In genomic region chr2:224646242-224646846, GRCh38 we compare ENCODE assay signal across 8 cellular contexts.
DNase-seq lines count a peak whose midpoint lies in the region; ATAC-seq, FAIRE-seq and TF ChIP-seq lines count a peak whose summit lies in the region.

No MANE protein-coding gene starts in this region.

- in situ Hi-C loops in GM12878 (cut with MboI) = loop anchor here (5.0 to 25.0 kb wide), 2 partner anchors 289 to 659 kb away; no protein-coding TSS in a partner anchor

- H3K4me2 ChIP-seq in GM12878 (ENCODE audit: control insufficient read depth, insufficient read depth) = no peak overlapping the region

- peak; percentile 52 for ATAC-seq in GM21367 (IDR thresholded peaks at IDR 0.05; ENCODE audit: unreplicated experiment)
- peak; percentile 88 for ATAC-seq in GM12878
- ATAC-seq in HG03039 (IDR thresholded peaks at IDR 0.05; ENCODE audit: unreplicated experiment) = no peak

- no peaks in the 10 kb centered on the region for H3K4me1 ChIP-seq in GM12878 (ENCODE audit: control insufficient read depth, insufficient read depth, low read length)

- H3K27ac Mint-ChIP-seq in mesothelial cell of epicardium = no peak overlapping the region

- no peaks in the 10 kb centered on the region for H4K20me1 ChIP-seq in GM12878 (ENCODE audit: control insufficient read depth, insufficient read depth)

- no peaks in the 10 kb centered on the region for H3K79me2 ChIP-seq in GM12878 (ENCODE audit: control insufficient read depth, insufficient read depth, low read length)

- no peaks in the 10 kb centered on the region for H3K9me3 Mint-ChIP-seq in mesothelial cell of epicardium

- peak; percentile 87 for TF ChIP-seq RAD21 in GM12878 (IDR thresholded peaks at IDR 0.05; ENCODE audit: insufficient read depth, low read depth, low read length)

- POLR2A ChIA-PET in GM12878 (lab: Charles Lee) = no interaction called here

- H3K36me3 Mint-ChIP-seq in mesothelial cell of epicardium = no peaks in the 10 kb centered on the region

- peaks cover 5% of the 10 kb centered on the region for H3K4me1 Mint-ChIP-seq in mesothelial cell of epicardium

- DNase-seq in SIG-M5 treated with dmso at 0.1 percent for 504 hours (lab: John Stamatoyannopoulos, UW; ENCODE audit: unreplicated experiment) (peak; percentile 57), SIG-M5 (lab: John Stamatoyannopoulos, UW) (no peak), NCI-H146 treated with DMSO at 0.1 percent for 48 hours (lab: John Stamatoyannopoulos, UW; ENCODE audit: unreplicated experiment) (peak; percentile 29), GM12878 (ENCODE audit: low read depth, low spot score) (no peak), mesothelial cell of epicardium (ENCODE audit: low spot score in 2 of 2, unreplicated experiment in 2 of 2) (no peak)
- DNase-seq in stimulated activated CD4-positive, alpha-beta T cell treated with anti-CD3 and anti-CD28 coated beads, Interleukin-1b, Interleukin-23, amount 100 ng/mL, for 48 hours = no peak

- H3K4me3 ChIP-seq in GM12878 = no peak overlapping the region

- TF ChIP-seq CTCF in GM12878 (IDR thresholded peaks at IDR 0.05 in 2 of 3, conservative IDR thresholded peaks at IDR 0.05 in 1 of 3; ENCODE audit: control insufficient read depth in 2 of 3, extremely low read depth in 1 of 3, insufficient read depth in 1 of 3, low read depth in 3 of 3, low read length in 3 of 3) (peak; percentile 70 to 74 (median 74)), mesothelial cell of epicardium (IDR thresholded peaks at IDR 0.05; ENCODE audit: unreplicated experiment) (peak; percentile 34)

- no peak overlapping the region for H2AFZ ChIP-seq in GM12878 (ENCODE audit: control insufficient read depth, low read depth, low read length)

- H3K27me3 Mint-ChIP-seq in mesothelial cell of epicardium (ENCODE audit: low read depth) = peaks cover 9% of the 10 kb centered on the region

- RAD21 ChIA-PET in GM12878 (lab: Charles Lee; ENCODE audit: unreplicated experiment) = interaction anchor here (0.7 to 6.3 kb wide), 9 partner anchors 30 to 287 kb away, joined by 3 to 32 read pairs (median 3); no protein-coding TSS in a partner anchor

- no peaks in the 10 kb centered on the region for H3K36me3 ChIP-seq in GM12878 (ENCODE audit: control insufficient read depth in 2 of 2, insufficient read depth in 2 of 2, low read length in 1 of 2)

- SMC1A ChIA-PET in GM12878 (lab: Charles Lee; ENCODE audit: uncharacterized antibody, unreplicated experiment) = interaction anchor here (0.6 to 4.1 kb wide), 23 partner anchors 8 to 291 kb away, joined by 3 to 20 read pairs (median 4); no protein-coding TSS in a partner anchor

- no peak overlapping the region for H3K9ac ChIP-seq in GM12878 (ENCODE audit: control insufficient read depth, insufficient read depth, low read length)

- H3K9me3 ChIP-seq in GM12878 (replicated peaks; ENCODE audit: control insufficient read depth, insufficient read depth, low read length) = no peaks in the 10 kb centered on the region

- H3K4me3 Mint-ChIP-seq in mesothelial cell of epicardium = no peak overlapping the region

- CTCF ChIA-PET in GM12878 (lab: Yijun Ruan, JAX) = interaction anchor here (0.6 to 9.2 kb wide), 47 partner anchors 10 to 676 kb away, joined by 3 to 145 read pairs (median 3); no protein-coding TSS in a partner anchor

- H3K27ac ChIP-seq in GM12878 (ENCODE audit: control insufficient read depth, insufficient read depth) = no peak overlapping the region

- BruUV-seq in GM12878 (replicated peaks; lab: Mats Ljungman, UMichigan) = no TSS peak

- H3K27me3 ChIP-seq in GM12878 (replicated peaks in 1 of 2; ENCODE audit: control insufficient read depth in 2 of 2, insufficient read depth in 2 of 2, low read length in 1 of 2) = no peaks in the 10 kb centered on the region

- TF ChIP-seq EP300 in GM12878 (IDR thresholded peaks at IDR 0.05; ENCODE audit: borderline replicate concordance in 1 of 2, control insufficient read depth in 1 of 2, low read depth in 2 of 2, low read length in 2 of 2) = no peak

- no peak for TF ChIP-seq POLR2A in GM12878 (IDR thresholded peaks at IDR 0.05; ENCODE audit: low read depth, low read length)

- intact Hi-C loops in GM12878 (cut with micrococcal nuclease; ENCODE audit: unreplicated experiment) = loop anchor here (1.0 to 10.0 kb wide), 5 partner anchors 59 to 672 kb away; partner anchors contain the start of gene CUL3

- FAIRE-seq in GM12878 (lab: Jason Lieb, UNC) = peak; percentile 49

- 28% methylated on average over 9 of the region's 9 CpGs for WGBS in GM12878 (ENCODE audit: insufficient coverage, insufficient replicate concordance, low lambda C conversion rate, missing lambda C conversion rate)

TF ChIP-seq in GM12878, 131 proteins besides CTCF, POLR2A, EP300 and RAD21:
- TF ChIP-seq SMC3 (IDR thresholded peaks at IDR 0.05; ENCODE audit: borderline replicate concordance, low read length) (peak; percentile 82), YY1 (IDR thresholded peaks at IDR 0.05; ENCODE audit: low read depth, low read length) (peak; percentile 66), SMARCA5 (IDR thresholded peaks at IDR 0.05) (no peak)

Comparison
In these comparisons a context has a peak if more than half of its experiments do, and no peak if none do; other contexts are left out.
1. DNase-seq: peak in SIG-M5 treated with dmso at 0.1 percent for 504 hours (single experiment) and NCI-H146 treated with DMSO at 0.1 percent for 48 hours (single experiment); none in SIG-M5 (single experiment), GM12878 (single experiment), mesothelial cell of epicardium (0 of 2) and stimulated activated CD4-positive, alpha-beta T cell treated with anti-CD3 and anti-CD28 coated beads, Interleukin-1b, Interleukin-23, amount 100 ng/mL, for 48 hours (single experiment).